ENCODE assay signal across 8 cellular contexts in the genomic region with DNA sequence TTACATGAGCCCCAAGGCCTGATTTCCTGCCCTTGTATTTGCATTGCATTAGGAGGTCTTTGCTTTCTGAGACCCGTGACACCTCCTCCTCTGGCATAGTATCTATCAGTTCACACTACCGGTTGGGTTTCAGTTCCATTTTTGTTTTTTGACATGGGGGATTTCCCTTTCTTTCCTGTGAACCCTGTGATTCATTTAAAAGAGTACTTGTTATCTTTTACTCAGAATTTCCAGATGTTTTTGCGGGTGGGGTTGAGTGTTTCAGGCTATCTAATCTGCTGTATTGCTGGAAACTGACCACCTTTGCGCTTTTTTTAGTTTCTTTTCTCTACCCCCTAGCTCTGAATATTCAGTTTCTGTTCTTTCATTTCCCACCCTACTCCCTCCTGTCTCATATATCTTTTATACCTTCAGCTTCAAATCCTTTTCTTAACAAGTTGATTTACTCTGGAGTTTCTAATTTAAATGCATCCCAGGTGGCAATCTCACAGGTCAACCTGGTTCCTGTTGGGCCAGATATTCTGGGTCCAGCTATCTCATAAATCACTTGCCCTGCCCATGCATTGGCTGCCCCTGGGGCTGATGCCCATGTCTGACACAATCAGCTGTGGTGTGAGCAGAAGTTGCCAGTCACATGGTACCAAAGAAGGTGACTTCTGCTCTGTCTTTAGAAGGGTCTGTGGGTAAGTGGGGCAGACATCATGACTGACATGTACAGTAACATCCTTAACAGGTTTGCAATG. TPM values are rescaled to one million over a fixed set of nuclear protein-coding genes. Genes with fewer than 3 reads are reported as not detected.
DNase-seq lines count a peak whose midpoint lies in the region; ATAC-seq, FAIRE-seq and TF ChIP-seq lines count a peak whose summit lies in the region.

No MANE protein-coding gene starts in this region.

- no peaks in the 10 kb centered on the region for H3K9me2 ChIP-seq in MM.1S (replicated peaks; ENCODE audit: insufficient read depth, low read length)

- H3K4me1 ChIP-seq in MM.1S (ENCODE audit: low read length): peaks cover 21% of the 10 kb centered on the region

- H3K9ac ChIP-seq in MM.1S (ENCODE audit: low read length): peak overlapping the region; percentile 51

- DNase-seq in ELR (ENCODE audit: low read depth): peak; percentile 19
- peak; percentile 98 for DNase-seq in MM.1S
- DNase-seq in activated CD8-positive, alpha-beta memory T cell treated with anti-CD3 and anti-CD28 coated beads, Interleukin-2, amount 50 U/mL, for 4 hours: peak; percentile 52
- DNase-seq in lung microvascular endothelial cell (ENCODE audit: low read depth in 2 of 2): peak; percentile 15 to 65
- DNase-seq in ureter (ENCODE audit: low spot score): peak; percentile 65
- DNase-seq in H54 (ENCODE audit: insufficient read length, low spot score): no peak
- DNase-seq in NCI-H524 (lab: John Stamatoyannopoulos, UW): no peak

- H2AFZ ChIP-seq in MM.1S (ENCODE audit: low read length): peak overlapping the region; percentile 75

- no peaks in the 10 kb centered on the region for H3K27me3 ChIP-seq in MM.1S (replicated peaks; ENCODE audit: insufficient read depth, low read length)

- H3K79me2 ChIP-seq in MM.1S (ENCODE audit: low read length): no peaks in the 10 kb centered on the region

- peaks cover 32% of the 10 kb centered on the region for H3F3A ChIP-seq in MM.1S (ENCODE audit: insufficient read depth, low read length)

- H4K20me1 ChIP-seq in MM.1S (ENCODE audit: insufficient read depth, low read length): no peaks in the 10 kb centered on the region

- peak overlapping the region; percentile 41 for H3K4me3 ChIP-seq in MM.1S (ENCODE audit: low read length)

- H3K9me3 ChIP-seq in MM.1S (replicated peaks; ENCODE audit: insufficient read depth, low read length): no peaks in the 10 kb centered on the region

- peak; percentile 70 for ATAC-seq in GM21576 (IDR thresholded peaks at IDR 0.05; ENCODE audit: unreplicated experiment)

- H3K27ac ChIP-seq in MM.1S (ENCODE audit: low read length): peak overlapping the region; percentile 94

- TF ChIP-seq CTCF in MM.1S (IDR thresholded peaks at IDR 0.05; ENCODE audit: low read length): no peak

- no peaks in the 10 kb centered on the region for H3K36me3 ChIP-seq in MM.1S (replicated peaks; ENCODE audit: insufficient read depth, low read length)

- peak overlapping the region; percentile 83 for H3K4me2 ChIP-seq in MM.1S (ENCODE audit: low read depth, low read length)

- FAIRE-seq in H54 (lab: Jason Lieb, UNC): no peak

- TF ChIP-seq POLR2A in H54 (IDR thresholded peaks at IDR 0.05; ENCODE audit: low read depth, low read length): no peak

RNA-seq across cellular contexts. Expression of gene NCOA3, which starts 14.3 kb away (rescaled TPM):
- total RNA-seq in lung microvascular endothelial cell (21.4 and 26.8 TPM in 2 replicates), ureter (60.0 TPM)

Comparison
In these comparisons a context has a peak if more than half of its experiments do, and no peak if none do; other contexts are left out.
1. DNase-seq: peak in ELR (single experiment), MM.1S (single experiment), activated CD8-positive, alpha-beta memory T cell treated with anti-CD3 and anti-CD28 coated beads, Interleukin-2, amount 50 U/mL, for 4 hours (single experiment), lung microvascular endothelial cell (2 of 2) and ureter (single experiment); none in H54 (single experiment) and NCI-H524 (0 of 2).